8 cellular contexts compared by ENCODE assay signal in the genomic region with DNA sequence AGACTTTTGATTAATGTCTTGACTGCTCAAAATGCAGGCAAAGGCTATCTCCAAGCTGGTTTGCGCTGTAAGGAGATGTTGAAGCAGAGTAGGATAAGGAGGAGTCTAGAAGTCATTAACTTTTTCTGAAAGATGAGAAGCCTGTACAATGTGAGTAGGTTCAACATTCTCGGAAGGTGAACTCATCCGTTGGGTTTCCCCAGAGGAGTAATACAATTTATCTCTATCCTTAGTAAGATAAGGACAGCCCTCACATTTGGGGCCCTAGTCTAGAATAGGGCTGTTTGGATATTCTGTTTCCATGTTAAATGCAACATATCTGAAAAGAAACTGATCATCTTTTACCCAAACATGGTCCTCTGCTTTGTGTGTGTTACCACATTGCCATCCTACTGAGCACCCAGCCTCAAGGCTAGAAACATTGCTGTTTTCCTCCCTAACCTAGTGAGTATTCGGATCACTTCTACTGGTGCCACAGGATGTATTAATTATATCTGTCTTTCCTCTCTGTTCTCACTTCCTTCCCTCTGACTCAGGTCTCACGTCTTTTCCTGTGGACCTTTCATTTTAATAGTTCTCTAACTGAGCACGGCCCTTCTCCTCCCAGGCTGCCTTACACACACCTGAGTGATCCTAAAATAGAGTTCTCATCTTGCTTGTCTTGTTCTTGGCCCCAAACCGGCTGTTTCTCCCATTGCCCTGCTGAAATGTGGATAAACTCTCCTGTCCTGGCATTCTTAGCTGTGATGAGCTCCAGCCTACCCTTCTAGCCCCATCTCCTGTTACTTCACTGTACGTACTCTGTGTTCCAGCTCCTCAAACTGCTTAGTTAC.
DNase-seq lines count a peak whose midpoint lies in the region; ATAC-seq and TF ChIP-seq lines count a peak whose summit lies in the region.

No MANE protein-coding gene starts in this region.

- no peaks in the 10 kb centered on the region for H3K36me3 ChIP-seq in gastrocnemius medialis

- H3K27me3 ChIP-seq in gastrocnemius medialis: no peaks in the 10 kb centered on the region

- TF ChIP-seq CTCF in gastrocnemius medialis (IDR thresholded peaks at IDR 0.05 in 4 of 5, conservative IDR thresholded peaks at IDR 0.05 in 1 of 5) (no peak), osteocyte (IDR thresholded peaks at IDR 0.05) (no peak), chondrocyte (IDR thresholded peaks at IDR 0.05) (no peak)

- no peaks in the 10 kb centered on the region for H3K36me3 Mint-ChIP-seq in osteocyte (ENCODE audit: unreplicated experiment)
- H3K36me3 Mint-ChIP-seq in chondrocyte (ENCODE audit: low read depth): peaks cover 1% of the 10 kb centered on the region

- no peaks in the 10 kb centered on the region for H3K4me1 Mint-ChIP-seq in osteocyte (ENCODE audit: unreplicated experiment)
- H3K4me1 Mint-ChIP-seq in chondrocyte (ENCODE audit: low read depth): peaks cover 7% of the 10 kb centered on the region

- peak overlapping the region in 1 of 4 donors; percentile 3 for H3K4me3 ChIP-seq in gastrocnemius medialis

- DNase-seq in ELF-1 (ENCODE audit: low read depth, low spot score) (peak; percentile 10), KG1 (lab: John Stamatoyannopoulos, UW) (peak; percentile 21), cerebellar cortex (ENCODE audit: low spot score) (peak; percentile 12), gastrocnemius medialis (peak; percentile 19 to 28), osteocyte (ENCODE audit: extremely low spot score, unreplicated experiment) (no peak), chondrocyte (ENCODE audit: low spot score) (no peak), left colon (no peak)

- in situ Hi-C loops in gastrocnemius medialis (cut with MboI; ENCODE audit: low sequenced_read_pairs in 4 of 4): no loop called here

- H3K27me3 Mint-ChIP-seq in osteocyte (ENCODE audit: unreplicated experiment) (no peaks in the 10 kb centered on the region), chondrocyte (ENCODE audit: low read depth) (no peaks in the 10 kb centered on the region)

- ATAC-seq in GM21390 (IDR thresholded peaks at IDR 0.05; ENCODE audit: unreplicated experiment) (peak; percentile 88), gastrocnemius medialis (peak; percentile 88 to 93), left colon (no peak)

- peaks cover 13 to 43% of the 10 kb centered on the region in 2 donors for H3K4me1 ChIP-seq in gastrocnemius medialis

- H3K4me3 Mint-ChIP-seq in osteocyte (ENCODE audit: unreplicated experiment) (no peak overlapping the region), chondrocyte (ENCODE audit: unreplicated experiment) (no peak overlapping the region)

- H3K27ac Mint-ChIP-seq in osteocyte (ENCODE audit: unreplicated experiment): no peak overlapping the region
- H3K27ac Mint-ChIP-seq in chondrocyte (ENCODE audit: unreplicated experiment): no peak overlapping the region

- H3K9me3 Mint-ChIP-seq in osteocyte (ENCODE audit: unreplicated experiment) (no peaks in the 10 kb centered on the region), chondrocyte (ENCODE audit: low read depth) (no peaks in the 10 kb centered on the region)

- TF ChIP-seq POLR2A in gastrocnemius medialis (IDR thresholded peaks at IDR 0.05): peak in 1 of 2 donors; percentile 34

- no peaks in the 10 kb centered on the region for H3K9me3 ChIP-seq in gastrocnemius medialis

- H3K27ac ChIP-seq in gastrocnemius medialis: peak overlapping the region; percentile 5 to 70 (median 64)

- intact Hi-C loops in gastrocnemius medialis (cut with DNase I; ENCODE audit: low total_unique reads) (no loop called here), left colon (cut with DNase I, micrococcal nuclease) (loop anchor here in 1 of 2 donors (10.0 kb wide), 1 partner anchor 149 kb away; no protein-coding TSS in a partner anchor)

Comparison
In these comparisons a context has a peak if more than half of its experiments do, and no peak if none do; other contexts are left out.
1. DNase-seq: peak in ELF-1 (single experiment), KG1 (single experiment), cerebellar cortex (single experiment) and gastrocnemius medialis (2 of 2); none in osteocyte (single experiment), chondrocyte (single experiment) and left colon (0 of 2).